ENCODE assay signal across 1 cellular context in the genomic region with DNA sequence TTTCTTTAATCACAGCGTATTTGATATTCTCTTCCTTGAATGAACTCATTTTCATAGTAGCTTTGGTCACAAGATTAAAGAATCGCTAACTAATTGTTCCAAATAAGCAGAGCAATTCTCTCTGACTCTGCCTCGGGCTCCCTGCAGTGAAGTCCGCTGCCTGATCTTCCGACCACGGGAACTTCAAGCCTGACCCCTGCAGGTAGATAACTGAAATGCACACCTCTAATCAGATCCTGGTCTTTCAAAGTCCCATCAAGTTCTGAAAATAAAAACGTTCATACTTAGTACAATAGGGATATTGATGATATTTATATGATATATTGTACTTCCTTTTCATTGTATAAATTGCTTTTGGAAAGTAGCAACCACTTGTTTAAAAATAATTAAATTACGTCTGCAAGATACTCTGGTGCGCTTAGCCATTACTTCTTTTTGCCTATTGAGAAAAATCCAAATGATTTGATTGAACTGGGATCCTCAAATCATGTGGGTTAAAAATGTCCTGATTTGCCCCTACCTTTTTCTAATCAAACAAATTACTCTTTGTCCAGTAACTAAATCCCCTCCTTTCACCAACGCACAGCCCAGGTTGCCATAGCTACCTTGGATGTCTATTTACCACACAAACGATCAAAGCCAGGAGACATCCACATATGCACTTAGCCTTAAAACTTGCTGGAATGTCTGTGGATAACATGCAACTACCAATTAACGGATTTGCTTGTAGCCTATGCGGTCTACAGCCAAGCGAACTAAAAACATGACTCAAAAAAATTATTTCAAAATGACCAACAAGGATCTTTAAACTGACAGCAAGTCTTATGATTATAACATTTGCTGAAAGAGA.
TF ChIP-seq lines count a peak whose summit lies in the region.

No MANE protein-coding gene starts in this region.

TF ChIP-seq in K562, 482 proteins besides CTCF, POLR2A, EP300 and RAD21 (continued from another document):
- peak; percentile 29; the same call in 1 of the 2 replicates for TF ChIP-seq SMC3 (conservative IDR thresholded peaks at IDR 0.05; ENCODE audit: insufficient read depth, low read depth, low read length)
